ENCODE assay signal across 9 cellular contexts in the genomic region with DNA sequence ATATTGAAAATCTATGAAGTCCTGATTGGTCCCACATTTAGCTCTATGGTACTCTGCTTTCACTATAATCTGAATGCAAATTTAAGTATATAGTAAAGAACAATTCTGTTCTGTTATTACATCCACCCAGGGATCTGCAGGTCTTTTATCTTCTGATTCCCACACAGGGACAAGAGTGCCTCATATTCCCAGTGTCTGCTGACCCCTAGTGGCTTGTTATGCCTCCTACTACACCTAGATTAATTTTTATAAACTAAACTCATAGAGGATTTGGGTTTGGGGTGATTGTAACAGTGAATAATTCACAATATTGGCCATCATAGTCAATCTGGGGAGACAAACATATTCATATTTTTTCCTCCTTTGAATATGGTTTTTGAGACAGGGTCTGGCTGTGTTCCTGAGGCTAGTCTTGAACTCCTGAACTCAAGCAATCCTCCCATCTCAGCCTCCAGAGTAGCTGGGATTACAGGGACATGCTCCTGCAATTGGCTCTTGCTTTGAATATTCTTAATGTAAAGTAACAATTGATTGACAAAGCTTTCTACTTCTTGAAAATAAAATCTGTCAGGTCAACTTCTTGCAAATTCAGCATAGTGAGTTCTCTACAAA.
A peak's percentile ranks its signal among the peaks of the same experiment; 100 is the strongest.
DNase-seq lines count a peak whose midpoint lies in the region; ATAC-seq, FAIRE-seq and TF ChIP-seq lines count a peak whose summit lies in the region.
"Had no signal": no experiment of that assay in that cellular context is flagged by ENCODE, and none has a peak within 500 bp of the region (broad histone marks: within the 10 kb centered on the region; RNA-seq: fewer than 3 reads in every experiment).

No MANE protein-coding gene starts in this region.

- no peak overlapping the region for H3K4me3 Mint-ChIP-seq in activated T-cell treated with anti-CD3 and anti-CD28 coated beads, Interleukin-2, amount 50 U/mL, for 72 hours
- no peak overlapping the region for H3K4me3 Mint-ChIP-seq in activated T-cell treated with anti-CD3 and anti-CD28 coated beads, Interleukin-2, amount 50 U/mL, for 4 hours

- H3K4me3 ChIP-seq in Peyer's patch (no peak overlapping the region), pancreas (no peak overlapping the region)
- H3K4me3 ChIP-seq: thoracic aorta had no signal

- H3K27ac Mint-ChIP-seq in activated T-cell treated with anti-CD3 and anti-CD28 coated beads, Interleukin-2, amount 50 U/mL, for 72 hours = no peak overlapping the region

- no peaks in the 10 kb centered on the region for H3K4me1 ChIP-seq in Peyer's patch
- H3K4me1 ChIP-seq in pancreas = no peaks in the 10 kb centered on the region

- DNase-seq in activated T-cell treated with anti-CD3 and anti-CD28 coated beads, Interleukin-2, amount 50 U/mL, for 72 hours = peak; percentile 2 to 5
- no peak for DNase-seq in activated T-cell treated with anti-CD3 and anti-CD28 coated beads, Interleukin-2, amount 50 U/mL, for 4 hours
- DNase-seq in H54 (ENCODE audit: insufficient read length, low spot score) = peak; percentile 4
- DNase-seq in KG1 (lab: John Stamatoyannopoulos, UW) = peak; percentile 5
- no peak for DNase-seq in Peyer's patch
- DNase-seq in erythroblast (lab: John Stamatoyannopoulos, UW) = peak; percentile 31 to 52
- peak in 3 of 6 donors; percentile 5 to 40 (median 26) for DNase-seq in pancreas
- DNase-seq in DMS79 (lab: John Stamatoyannopoulos, UW) = no peak

- FAIRE-seq in H54 (lab: Jason Lieb, UNC) = peak; percentile 33
- FAIRE-seq in pancreas (lab: Jason Lieb, UNC) = no peak

- no peak for TF ChIP-seq POLR2A in H54 (IDR thresholded peaks at IDR 0.05; ENCODE audit: low read depth, low read length)
- TF ChIP-seq POLR2A in Peyer's patch (IDR thresholded peaks at IDR 0.05) = no peak
- no peak for TF ChIP-seq POLR2A in erythroblast (IDR thresholded peaks at IDR 0.05; ENCODE audit: low read length)

- H3K9me3 ChIP-seq in Peyer's patch = no peaks in the 10 kb centered on the region
- H3K9me3 ChIP-seq in pancreas = no peaks in the 10 kb centered on the region
- H3K9me3 ChIP-seq: thoracic aorta had no signal

- H3K27ac ChIP-seq in Peyer's patch (no peak overlapping the region), pancreas (no peak overlapping the region)
- H3K27ac ChIP-seq: thoracic aorta had no signal

- intact Hi-C loops in pancreas (cut with DNase I) = loop anchor here in 1 of 3 donors (10.0 kb wide), 1 partner anchor 1290 kb away; no protein-coding TSS in a partner anchor

- H3K36me3 ChIP-seq in Peyer's patch = no peaks in the 10 kb centered on the region
- no peaks in the 10 kb centered on the region for H3K36me3 ChIP-seq in pancreas
- H3K36me3 ChIP-seq: thoracic aorta had no signal

- TF ChIP-seq CTCF in Peyer's patch (IDR thresholded peaks at IDR 0.05) = peak in 4 of 6 experiments; percentile 14 to 37 (median 18)
- TF ChIP-seq CTCF in pancreas (IDR thresholded peaks at IDR 0.05) = peak; percentile 16 to 65 (median 55)

- no peaks in the 10 kb centered on the region for H3K36me3 Mint-ChIP-seq in activated T-cell treated with anti-CD3 and anti-CD28 coated beads, Interleukin-2, amount 50 U/mL, for 72 hours (ENCODE audit: insufficient read depth in 2 of 2)
- no peaks in the 10 kb centered on the region for H3K36me3 Mint-ChIP-seq in activated T-cell treated with anti-CD3 and anti-CD28 coated beads, Interleukin-2, amount 50 U/mL, for 4 hours (ENCODE audit: insufficient read depth)

- H3K4me1 Mint-ChIP-seq in activated T-cell treated with anti-CD3 and anti-CD28 coated beads, Interleukin-2, amount 50 U/mL, for 72 hours (ENCODE audit: low read depth) = no peaks in the 10 kb centered on the region
- H3K4me1 Mint-ChIP-seq in activated T-cell treated with anti-CD3 and anti-CD28 coated beads, Interleukin-2, amount 50 U/mL, for 4 hours (ENCODE audit: low read depth) = no peaks in the 10 kb centered on the region

- H3K27me3 ChIP-seq in Peyer's patch = no peaks in the 10 kb centered on the region
- peaks cover 0 to under 1% (median 0%) of the 10 kb centered on the region in 4 donors for H3K27me3 ChIP-seq in pancreas

- no peaks in the 10 kb centered on the region for H3K27me3 Mint-ChIP-seq in activated T-cell treated with anti-CD3 and anti-CD28 coated beads, Interleukin-2, amount 50 U/mL, for 72 hours (ENCODE audit: low read depth)
- H3K27me3 Mint-ChIP-seq in activated T-cell treated with anti-CD3 and anti-CD28 coated beads, Interleukin-2, amount 50 U/mL, for 4 hours (ENCODE audit: low read depth) = no peaks in the 10 kb centered on the region

- H3K9me3 Mint-ChIP-seq in activated T-cell treated with anti-CD3 and anti-CD28 coated beads, Interleukin-2, amount 50 U/mL, for 72 hours = peaks cover 0 to 6% of the 10 kb centered on the region in 2 donors
- H3K9me3 Mint-ChIP-seq in activated T-cell treated with anti-CD3 and anti-CD28 coated beads, Interleukin-2, amount 50 U/mL, for 4 hours = peaks cover 6% of the 10 kb centered on the region

- ATAC-seq in activated T-cell treated with anti-CD3 and anti-CD28 coated beads, Interleukin-2, amount 50 U/mL, for 72 hours (replicated peaks in 1 of 2) = no peak
- ATAC-seq in activated T-cell treated with anti-CD3 and anti-CD28 coated beads, Interleukin-2, amount 50 U/mL, for 4 hours = no peak
- peak in 3 of 4 donors; percentile 76 to 86 (median 80) for ATAC-seq in pancreas

Comparison
In these comparisons a context has a peak if more than half of its experiments do, and no peak if none do; other contexts are left out.
1. DNase-seq: peak in activated T-cell treated with anti-CD3 and anti-CD28 coated beads, Interleukin-2, amount 50 U/mL, for 72 hours (2 of 2), H54 (single experiment), KG1 (single experiment) and erythroblast (2 of 2); none in activated T-cell treated with anti-CD3 and anti-CD28 coated beads, Interleukin-2, amount 50 U/mL, for 4 hours (single experiment), Peyer's patch (0 of 3) and DMS79 (single experiment).
2. ATAC-seq: peak in pancreas (3 of 4); none in activated T-cell treated with anti-CD3 and anti-CD28 coated beads, Interleukin-2, amount 50 U/mL, for 72 hours (0 of 2) and activated T-cell treated with anti-CD3 and anti-CD28 coated beads, Interleukin-2, amount 50 U/mL, for 4 hours (0 of 2).